In the genomic region with DNA sequence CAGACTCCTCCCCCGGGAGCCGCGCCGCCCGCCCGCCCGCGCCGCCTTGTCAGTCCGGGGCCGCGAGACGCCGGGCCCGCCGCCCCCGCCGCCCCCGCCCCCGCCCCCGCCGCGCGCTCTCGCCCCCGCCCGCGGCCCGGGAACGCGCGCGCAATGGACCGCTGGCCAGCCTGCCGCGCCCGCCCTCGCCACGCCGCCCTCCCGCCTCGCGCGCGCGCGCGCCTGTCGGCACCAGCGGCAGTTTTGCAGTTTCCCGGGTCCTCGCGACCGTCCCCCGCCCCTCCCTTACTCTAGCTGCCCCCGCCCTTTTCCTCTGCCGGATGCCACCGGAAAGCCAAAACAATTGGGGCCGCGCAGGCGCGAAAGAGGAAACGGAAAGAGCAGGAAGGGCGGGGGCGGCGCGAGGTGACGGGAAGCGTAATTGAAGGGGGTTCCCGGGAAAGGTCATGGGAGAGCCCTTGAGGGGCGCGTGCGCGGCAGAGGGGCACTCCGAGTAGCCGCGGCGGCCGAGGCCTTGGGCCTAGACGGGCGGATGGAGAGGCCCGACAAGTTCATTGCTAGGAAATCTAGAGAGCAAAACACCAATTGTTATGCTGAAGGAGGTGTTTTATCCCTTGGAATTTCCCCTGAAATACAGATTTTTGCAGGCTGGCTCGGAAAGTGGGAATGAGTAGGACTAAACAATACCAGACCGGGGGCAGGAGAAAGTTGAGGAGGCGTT, we compare ENCODE assay signal across 8 cellular contexts. TPM values are rescaled to one million over a fixed set of nuclear protein-coding genes. Genes with fewer than 3 reads are reported as not detected.
DNase-seq lines count a peak whose midpoint lies in the region; ATAC-seq and TF ChIP-seq lines count a peak whose summit lies in the region.

No MANE protein-coding gene starts in this region.

- H3K36me3 Mint-ChIP-seq in T-helper 1 cell treated with Interleukin-12 subunit alpha and Interleukin-12 subunit beta and Interleukin-4 antibody, amounts not matched to agents 30 μg/mL and 1 μg/mL, for 36 hours (ENCODE audit: low read depth), result peaks cover 19% of the 10 kb centered on the region

- no peak for TF ChIP-seq CTCF in vagina (IDR thresholded peaks at IDR 0.05)

- no peaks in the 10 kb centered on the region for H3K36me3 ChIP-seq in vagina

- H3K4me1 ChIP-seq in right cardiac atrium (ENCODE audit: control insufficient read depth, insufficient read depth, low read length) (no peaks in the 10 kb centered on the region), vagina (peaks cover 39% of the 10 kb centered on the region)

- H3K9me3 ChIP-seq in right cardiac atrium (ENCODE audit: control insufficient read depth, low read length) (no peaks in the 10 kb centered on the region), vagina (no peaks in the 10 kb centered on the region)

- H3K27me3 ChIP-seq in right cardiac atrium (ENCODE audit: control insufficient read depth, insufficient read depth) (no peaks in the 10 kb centered on the region), vagina (no peaks in the 10 kb centered on the region)

- H3K27ac Mint-ChIP-seq in T-helper 1 cell treated with Interleukin-12 subunit alpha and Interleukin-12 subunit beta and Interleukin-4 antibody, amounts not matched to agents 30 μg/mL and 1 μg/mL, for 36 hours, result peak overlapping the region; percentile 99

- WGBS in right cardiac atrium, result 1% methylated on average over 80 of the region's 85 CpGs

- intact Hi-C loops in right cardiac atrium (cut with DNase I), result loop anchor here in 1 of 4 donors (5.0 kb wide), 2 partner anchors 45 kb away; no protein-coding TSS in a partner anchor
- intact Hi-C loops in vagina (cut with DNase I), result loop anchor here (1.0 to 5.0 kb wide), 2 partner anchors 51 to 395 kb away; a partner anchor contains a TSS

- TF ChIP-seq POLR2A in vagina (IDR thresholded peaks at IDR 0.05), result peak in 1 of 2 donors; percentile 54

- DNase-seq in NCI-H1694 (lab: John Stamatoyannopoulos, UW) (peak; percentile 94), right cardiac atrium (peak; percentile 98 to 99 (median 99)), putamen (ENCODE audit: low spot score) (peak; percentile 96), vagina (ENCODE audit: extremely low spot score in 2 of 2) (peak in 1 of 2 donors; percentile 96)

- peak overlapping the region; percentile 92 for H3K4me3 Mint-ChIP-seq in T-helper 1 cell treated with Interleukin-12 subunit alpha and Interleukin-12 subunit beta and Interleukin-4 antibody, amounts not matched to agents 30 μg/mL and 1 μg/mL, for 36 hours

- H3K9me3 Mint-ChIP-seq in T-helper 1 cell treated with Interleukin-12 subunit alpha and Interleukin-12 subunit beta and Interleukin-4 antibody, amounts not matched to agents 30 μg/mL and 1 μg/mL, for 36 hours, result no peaks in the 10 kb centered on the region

- H3K4me3 ChIP-seq in right cardiac atrium (ENCODE audit: low read length) (peak overlapping the region; percentile 81), vagina (peak overlapping the region; percentile 88 to 95)

- ATAC-seq in GM18498 (IDR thresholded peaks at IDR 0.05; ENCODE audit: unreplicated experiment), result peak; percentile 62
- peak; percentile 57 for ATAC-seq in HG02885 (IDR thresholded peaks at IDR 0.05; ENCODE audit: poor library complexity, unreplicated experiment)
- peak; percentile 92 to 93 for ATAC-seq in right cardiac atrium

- no peaks in the 10 kb centered on the region for H3K27me3 Mint-ChIP-seq in T-helper 1 cell treated with Interleukin-12 subunit alpha and Interleukin-12 subunit beta and Interleukin-4 antibody, amounts not matched to agents 30 μg/mL and 1 μg/mL, for 36 hours (ENCODE audit: low read depth)

- H3K27ac ChIP-seq in angular gyrus (ENCODE audit: low read depth, low read length) (peak overlapping the region; percentile 97), right cardiac atrium (ENCODE audit: low read length) (peak overlapping the region; percentile 98), vagina (peak overlapping the region; percentile 99)

- peaks cover 43% of the 10 kb centered on the region for H3K4me1 Mint-ChIP-seq in T-helper 1 cell treated with Interleukin-12 subunit alpha and Interleukin-12 subunit beta and Interleukin-4 antibody, amounts not matched to agents 30 μg/mL and 1 μg/mL, for 36 hours (ENCODE audit: low read depth)

RNA-seq across cellular contexts. Expression of a gene that starts 0.4 kb away (rescaled TPM):
- total RNA-seq in right cardiac atrium (10 to 100 TPM; 19.8 to 23.0 (median 22.0) TPM), vagina (30.0 TPM)
- 12.9 TPM for polyA plus RNA-seq in right cardiac atrium
